23 cellular contexts compared by ENCODE assay signal in the genomic region with DNA sequence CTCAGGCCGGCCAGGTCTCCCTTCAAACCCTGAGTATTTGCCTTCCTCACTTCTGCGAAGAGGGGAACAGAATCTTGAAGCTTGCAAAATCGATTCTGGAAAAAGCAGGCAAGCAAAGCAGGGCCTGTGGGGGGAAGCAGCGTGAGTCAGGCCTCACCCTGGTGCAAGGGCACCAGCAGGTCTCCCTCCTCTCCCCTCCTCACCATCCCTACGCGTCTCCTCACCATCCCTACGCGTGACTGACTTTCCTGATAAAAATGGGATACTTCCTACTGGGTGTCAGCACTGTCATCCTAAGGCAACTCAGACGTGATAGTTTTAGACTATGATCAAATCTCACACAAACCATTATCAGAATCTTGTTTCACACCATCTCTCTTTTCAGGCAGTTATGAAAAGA. TPM values are rescaled to one million over a fixed set of nuclear protein-coding genes. Genes with fewer than 3 reads are reported as not detected.
A peak's percentile ranks its signal among the peaks of the same experiment; 100 is the strongest.
DNase-seq lines count a peak whose midpoint lies in the region; ATAC-seq and TF ChIP-seq lines count a peak whose summit lies in the region.
"Had no signal": no experiment of that assay in that cellular context is flagged by ENCODE, and none has a peak within 500 bp of the region (broad histone marks: within the 10 kb centered on the region; RNA-seq: fewer than 3 reads in every experiment).

No MANE protein-coding gene starts in this region.

- no peak overlapping the region for H3K27ac ChIP-seq in right cardiac atrium (ENCODE audit: low read length)
- peak overlapping the region; percentile 9 to 59 for H3K27ac ChIP-seq in liver (ENCODE audit: low read depth in 1 of 2, low read length in 2 of 2)
- H3K27ac ChIP-seq: hepatocyte, SJSA1, thyroid gland had no signal

- no peak for TF ChIP-seq RAD21 in liver (IDR thresholded peaks at IDR 0.05)

- H3K27me3 ChIP-seq in right cardiac atrium (ENCODE audit: control insufficient read depth, insufficient read depth) (no peaks in the 10 kb centered on the region), liver (ENCODE audit: control insufficient read depth in 4 of 4, insufficient read depth in 4 of 4, low read length in 3 of 4) (no peaks in the 10 kb centered on the region)
- H3K27me3 ChIP-seq: hepatocyte, SJSA1, thyroid gland had no signal

- WGBS in right cardiac atrium: 66% methylated on average over 9 of the region's 9 CpGs
- WGBS in liver: 69% methylated on average over 9 of the region's 9 CpGs

- DNase-seq in left cardiac atrium: no peak
- no peak for DNase-seq in right cardiac atrium
- DNase-seq in amniotic epithelial cell (ENCODE audit: low read depth): peak; percentile 52
- no peak for DNase-seq in SK-N-DZ (ENCODE audit: low spot score)
- no peak for DNase-seq in DMS153 treated with DMSO at 0.1 percent for 48 hours (lab: John Stamatoyannopoulos, UW; ENCODE audit: unreplicated experiment)
- no peak for DNase-seq in activated naive CD4-positive, alpha-beta T cell (lab: John Stamatoyannopoulos, UW)
- no peak for DNase-seq in OCI-M2 (lab: John Stamatoyannopoulos, UW; ENCODE audit: unreplicated experiment)
- DNase-seq: activated CD4-positive, alpha-beta T cell treated with anti-CD3 and anti-CD28 coated beads for 4 hours; activated CD8-positive, alpha-beta memory T cell treated with anti-CD3 and anti-CD28 coated beads, Interleukin-2, amount 10 ng/mL, durations not matched to agents 7 days and 5 days; activated effector memory CD4-positive, alpha-beta T cell treated with anti-CD3 and anti-CD28 coated beads, Interleukin-2, amount 50 U/mL, for 16 hours; amygdala; C1 segment of cervical spinal cord; DMS153; NCI-H2081; NCI-H510A; retina; stimulated activated naive CD4-positive, alpha-beta T cell; T-helper 9 cell; thyroid gland had no signal

- intact Hi-C loops in left cardiac atrium (cut with DNase I) (no loop called here), right cardiac atrium (cut with DNase I) (no loop called here)

- peak overlapping the region in 1 of 2 donors; percentile 43 for H3K9ac ChIP-seq in liver (ENCODE audit: low read depth in 1 of 2, low read length in 2 of 2)

- ATAC-seq in left cardiac atrium (peak; percentile 6 to 24), right cardiac atrium (no peak)
- ATAC-seq: activated CD8-positive, alpha-beta memory T cell treated with anti-CD3 and anti-CD28 coated beads, Interleukin-2, amount 10 ng/mL, durations not matched to agents 7 days and 5 days had no signal

- peaks cover 0 to 3% (median 0%) of the 10 kb centered on the region in 4 donors for H3K36me3 ChIP-seq in liver (ENCODE audit: control insufficient read depth in 4 of 4, insufficient read depth in 3 of 4, low read depth in 1 of 4, low read length in 3 of 4)

- TF ChIP-seq CTCF in liver (IDR thresholded peaks at IDR 0.05; ENCODE audit: low read depth, low read length, missing input control): no peak

- H3K4me3 ChIP-seq in right cardiac atrium (ENCODE audit: low read length) (no peak overlapping the region), liver (ENCODE audit: low read depth in 1 of 3, low read length in 3 of 3) (no peak overlapping the region)
- H3K4me3 ChIP-seq: hepatocyte, SJSA1, thyroid gland had no signal

- H3K4me1 ChIP-seq in right cardiac atrium (ENCODE audit: control insufficient read depth, insufficient read depth, low read length) (peaks cover 2% of the 10 kb centered on the region), liver (ENCODE audit: control insufficient read depth in 4 of 4, insufficient read depth in 4 of 4, low read length in 3 of 4) (peaks cover 4 to 31% (median 19%) of the 10 kb centered on the region in 4 donors)

- H3K9me3 ChIP-seq in right cardiac atrium (ENCODE audit: control insufficient read depth, low read length): no peaks in the 10 kb centered on the region
- no peaks in the 10 kb centered on the region for H3K9me3 ChIP-seq in liver (ENCODE audit: control insufficient read depth in 4 of 4, low read length in 3 of 4)
- H3K9me3 ChIP-seq: SJSA1, thyroid gland had no signal

TF ChIP-seq in liver, 16 proteins besides CTCF, POLR2A, EP300 and RAD21:
- TF ChIP-seq SP1 (IDR thresholded peaks at IDR 0.05) (no peak), FOXA2 (IDR thresholded peaks at IDR 0.05) (no peak), FOXA1 (IDR thresholded peaks at IDR 0.05) (no peak), YY1 (IDR thresholded peaks at IDR 0.05) (no peak), JUND (IDR thresholded peaks at IDR 0.05) (no peak), HNF4A (conservative IDR thresholded peaks at IDR 0.05) (no peak), EGR1 (IDR thresholded peaks at IDR 0.05; ENCODE audit: low read depth in 2 of 2) (no peak), NR2F2 (IDR thresholded peaks at IDR 0.05) (no peak), RXRA (IDR thresholded peaks at IDR 0.05) (no peak)
- TF ChIP-seq, protein P1, sequence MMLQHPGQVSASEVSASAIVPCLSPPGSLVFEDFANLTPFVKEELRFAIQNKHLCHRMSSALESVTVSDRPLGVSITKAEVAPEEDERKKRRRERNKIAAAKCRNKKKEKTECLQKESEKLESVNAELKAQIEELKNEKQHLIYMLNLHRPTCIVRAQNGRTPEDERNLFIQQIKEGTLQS (IDR thresholded peaks at IDR 0.05): no peak
- TF ChIP-seq, protein P2, sequence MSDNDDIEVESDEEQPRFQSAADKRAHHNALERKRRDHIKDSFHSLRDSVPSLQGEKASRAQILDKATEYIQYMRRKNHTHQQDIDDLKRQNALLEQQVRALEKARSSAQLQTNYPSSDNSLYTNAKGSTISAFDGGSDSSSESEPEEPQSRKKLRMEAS (IDR thresholded peaks at IDR 0.05): no peak
- TF ChIP-seq, protein P3, sequence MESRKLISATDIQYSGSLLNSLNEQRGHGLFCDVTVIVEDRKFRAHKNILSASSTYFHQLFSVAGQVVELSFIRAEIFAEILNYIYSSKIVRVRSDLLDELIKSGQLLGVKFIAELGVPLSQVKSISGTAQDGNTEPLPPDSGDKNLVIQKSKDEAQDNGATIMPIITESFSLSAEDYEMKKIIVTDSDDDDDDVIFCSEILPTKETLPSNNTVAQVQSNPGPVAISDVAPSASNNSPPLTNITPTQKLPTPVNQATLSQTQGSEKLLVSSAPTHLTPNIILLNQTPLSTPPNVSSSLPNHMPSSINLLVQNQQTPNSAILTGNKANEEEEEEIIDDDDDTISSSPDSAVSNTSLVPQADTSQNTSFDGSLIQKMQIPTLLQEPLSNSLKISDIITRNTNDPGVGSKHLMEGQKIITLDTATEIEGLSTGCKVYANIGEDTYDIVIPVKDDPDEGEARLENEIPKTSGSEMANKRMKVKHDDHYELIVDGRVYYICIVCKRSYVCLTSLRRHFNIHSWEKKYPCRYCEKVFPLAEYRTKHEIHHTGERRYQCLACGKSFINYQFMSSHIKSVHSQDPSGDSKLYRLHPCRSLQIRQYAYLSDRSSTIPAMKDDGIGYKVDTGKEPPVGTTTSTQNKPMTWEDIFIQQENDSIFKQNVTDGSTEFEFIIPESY (IDR thresholded peaks at IDR 0.05): no peak

RNA-seq across cellular contexts. Expression of a gene that starts 12.1 kb away (rescaled TPM):
- 10 to 100 TPM; 18.1 to 18.9 TPM for total RNA-seq in left cardiac atrium
- 10 to 100 TPM; 10.3 to 17.4 (median 14.8) TPM for total RNA-seq in right cardiac atrium
- polyA plus RNA-seq in right cardiac atrium: 12.6 TPM
- total RNA-seq in liver: 10 to 100 TPM in 1 of 2 donors, 1 to 10 TPM in 1; 2.7 to 12.2 TPM
- 1 to 10 TPM; 1.6 to 6.5 TPM for polyA plus RNA-seq in liver
- 31.7 and 31.9 TPM in 2 replicates for polyA plus RNA-seq in SK-N-DZ (2014; cell fraction: cytosol; rRNA removed)
- polyA plus RNA-seq in SK-N-DZ (2014; cell fraction: nucleus; rRNA removed): 19.2 and 24.7 TPM in 2 replicates

RNA-seq across cellular contexts. Expression of a gene that starts 37.3 kb away (rescaled TPM):
- total RNA-seq in left cardiac atrium: under 1 TPM in 1 of 2 donors, not detected in 1; 0.62 TPM
- total RNA-seq in right cardiac atrium: under 1 TPM in 1 of 4 donors, not detected in 3; 0.47 TPM
- not detected for polyA plus RNA-seq in right cardiac atrium
- total RNA-seq in liver: 1 to 10 TPM in 1 of 2 donors, under 1 TPM in 1; 0.50 to 1.1 TPM
- under 1 TPM; 0.57 to 0.67 TPM for polyA plus RNA-seq in liver
- not detected in 2 replicates for polyA plus RNA-seq in SK-N-DZ (2014; cell fraction: cytosol; rRNA removed)
- not detected in 2 replicates for polyA plus RNA-seq in SK-N-DZ (2014; cell fraction: nucleus; rRNA removed)
- total RNA-seq: hepatocyte, SJSA1 had no signal
- polyA plus RNA-seq: keratinocyte had no signal

RNA-seq across cellular contexts. Expression of a gene that starts 50.4 kb away (rescaled TPM):
- 1 to 10 TPM; 1.3 to 3.0 TPM for total RNA-seq in left cardiac atrium
- 1 to 10 TPM in 3 of 4 donors, under 1 TPM in 1; 0.82 to 2.6 (median 1.9) TPM for total RNA-seq in right cardiac atrium
- 0.14 TPM for polyA plus RNA-seq in right cardiac atrium
- under 1 TPM; 0.33 to 0.84 TPM for total RNA-seq in liver
- under 1 TPM; 0.32 to 0.64 TPM for polyA plus RNA-seq in liver
- 0.33 and 0.59 TPM in 2 replicates for polyA plus RNA-seq in SK-N-DZ (2014; cell fraction: cytosol; rRNA removed)
- polyA plus RNA-seq in SK-N-DZ (2014; cell fraction: nucleus; rRNA removed): 0.73 TPM in 1 of 2 replicates, not detected in the other

Comparison
In these comparisons a context has a peak if more than half of its experiments do, and no peak if none do; other contexts are left out.
1. ATAC-seq: peak in left cardiac atrium (2 of 2); none in right cardiac atrium (0 of 2).